Comparison of ENCODE assay signal across 8 cellular contexts in the genomic region with DNA sequence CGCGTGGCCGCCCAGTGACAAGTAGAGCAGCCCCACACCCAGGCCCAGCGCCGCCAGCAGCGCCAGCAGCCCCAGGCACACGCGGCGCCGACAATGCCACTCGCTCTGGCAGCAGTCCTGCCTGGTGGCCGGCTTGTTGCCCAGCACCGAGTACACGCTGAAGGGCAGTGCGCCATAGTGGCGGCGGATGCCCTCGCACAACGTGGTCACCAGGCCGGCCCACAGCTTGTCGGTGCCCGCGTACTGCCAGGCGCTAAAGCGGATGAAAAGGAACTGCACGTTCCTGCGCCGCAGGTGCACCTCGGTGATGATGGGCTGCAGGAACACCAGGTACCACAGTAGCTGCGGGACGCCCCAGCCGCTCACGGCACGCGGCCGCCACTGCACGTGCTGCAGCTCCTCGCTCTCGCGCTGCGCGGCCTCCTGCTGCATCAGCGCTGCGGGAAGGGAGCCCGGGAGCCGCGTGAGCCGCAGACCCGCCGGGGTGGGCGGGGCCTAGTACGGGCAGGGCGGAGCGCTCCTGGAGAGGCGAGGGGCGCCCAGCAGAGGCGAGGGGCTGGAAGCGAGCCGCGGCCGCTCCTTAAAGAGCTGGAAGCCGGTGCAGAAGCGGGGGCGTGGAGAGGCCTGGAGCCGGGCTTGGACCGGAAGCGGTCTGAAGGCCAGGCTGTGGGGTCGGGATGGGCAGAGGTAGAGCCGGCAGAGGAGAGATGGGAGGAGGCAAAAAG. TPM values are rescaled to one million over a fixed set of nuclear protein-coding genes. Genes with fewer than 3 reads are reported as not detected.
DNase-seq lines count a peak whose midpoint lies in the region; ATAC-seq and TF ChIP-seq lines count a peak whose summit lies in the region.
"Had no signal": no experiment of that assay in that cellular context is flagged by ENCODE, and none has a peak within 500 bp of the region (broad histone marks: within the 10 kb centered on the region; RNA-seq: fewer than 3 reads in every experiment).

No MANE protein-coding gene starts in this region.

- H3K4me1 Mint-ChIP-seq in activated CD8-positive, alpha-beta T cell treated with anti-CD3 and anti-CD28 coated beads for 36 hours (ENCODE audit: low read depth): peaks cover 25% of the 10 kb centered on the region

- peak overlapping the region; percentile 38 to 43 for H3K4me3 ChIP-seq in muscle layer of colon (ENCODE audit: low read depth in 1 of 2, low read length in 2 of 2)

- CTCF ChIA-PET in activated CD8-positive, alpha-beta T cell treated with anti-CD3 and anti-CD28 coated beads for 36 hours (lab: Charles Lee): interaction anchor here (0.7 to 2.6 kb wide), 4 partner anchors 11 to 30 kb away, joined by 3 to 6 read pairs (median 3); no protein-coding TSS in a partner anchor

- H3K27me3 ChIP-seq in muscle layer of colon (ENCODE audit: control insufficient read depth in 1 of 2, insufficient read depth in 2 of 2, low read length in 2 of 2): peaks cover 25 to 60% of the 10 kb centered on the region in 2 donors

- TF ChIP-seq CTCF in activated CD8-positive, alpha-beta T cell treated with anti-CD3 and anti-CD28 coated beads for 36 hours (IDR thresholded peaks at IDR 0.05): no peak

- peaks cover 2% of the 10 kb centered on the region for H3K9me3 Mint-ChIP-seq in activated CD8-positive, alpha-beta T cell treated with anti-CD3 and anti-CD28 coated beads for 36 hours

- peaks cover 7% of the 10 kb centered on the region for H3K36me3 Mint-ChIP-seq in activated CD8-positive, alpha-beta T cell treated with anti-CD3 and anti-CD28 coated beads for 36 hours (ENCODE audit: low read depth)

- ATAC-seq in activated CD8-positive, alpha-beta T cell treated with anti-CD3 and anti-CD28 coated beads for 36 hours: peak; percentile 17
- no peak for ATAC-seq in GM21786 (IDR thresholded peaks at IDR 0.05; ENCODE audit: unreplicated experiment)

- H3K9ac ChIP-seq in muscle layer of colon (ENCODE audit: low read length): no peak overlapping the region

- no peak for TF ChIP-seq POLR2A in erythroblast (IDR thresholded peaks at IDR 0.05; ENCODE audit: low read length)

- H3K27ac ChIP-seq in muscle layer of colon (ENCODE audit: low read depth, low read length) (no peak overlapping the region), temporal lobe (ENCODE audit: low read depth, low read length) (peak overlapping the region; percentile 5)
- H3K27ac ChIP-seq: SJSA1 had no signal

- POLR2A ChIA-PET in activated CD8-positive, alpha-beta T cell treated with anti-CD3 and anti-CD28 coated beads for 36 hours (lab: Charles Lee): interaction anchor here (0.7 to 1.5 kb wide), 5 partner anchors 11 to 364 kb away, joined by 3 to 5 read pairs (median 5); partner anchors contain the start of gene BLOC1S3

- no peaks in the 10 kb centered on the region for H3K9me3 ChIP-seq in muscle layer of colon (ENCODE audit: low read length)

- peaks cover 12% of the 10 kb centered on the region for H3K4me1 ChIP-seq in muscle layer of colon (ENCODE audit: insufficient read depth, low read length)

- peaks cover 27% of the 10 kb centered on the region for H3K27me3 Mint-ChIP-seq in activated CD8-positive, alpha-beta T cell treated with anti-CD3 and anti-CD28 coated beads for 36 hours

- DNase-seq in HK-2 (ENCODE audit: unreplicated experiment) (peak; percentile 73), erythroblast (lab: John Stamatoyannopoulos, UW) (peak; percentile 45 to 50), T1000 (lab: John Stamatoyannopoulos, UW) (no peak)
- DNase-seq in activated CD8-positive, alpha-beta T cell treated with anti-CD3 and anti-CD28 coated beads for 36 hours: peak; percentile 39

- no peak overlapping the region for H3K27ac Mint-ChIP-seq in activated CD8-positive, alpha-beta T cell treated with anti-CD3 and anti-CD28 coated beads for 36 hours

- no peak overlapping the region for H3K4me3 Mint-ChIP-seq in activated CD8-positive, alpha-beta T cell treated with anti-CD3 and anti-CD28 coated beads for 36 hours

- intact Hi-C loops in activated CD8-positive, alpha-beta T cell treated with anti-CD3 and anti-CD28 coated beads for 36 hours (cut with micrococcal nuclease): no loop called here

- no peaks in the 10 kb centered on the region for H3K36me3 ChIP-seq in muscle layer of colon (ENCODE audit: insufficient read depth, low read length)
- H3K36me3 ChIP-seq: SJSA1 had no signal

RNA-seq across cellular contexts. Expression of gene NKPD1, which starts 7.3 kb away (rescaled TPM):
- total RNA-seq in activated CD8-positive, alpha-beta T cell treated with anti-CD3 and anti-CD28 coated beads for 36 hours: under 1 TPM; 0.07 to 0.16 TPM
- 0.49 TPM for total RNA-seq in temporal lobe
- total RNA-seq: SJSA1 had no signal

RNA-seq across cellular contexts. Expression of gene TRAPPC6A, which starts 24.5 kb away (rescaled TPM):
- 10 to 100 TPM; 27.3 to 28.8 TPM for total RNA-seq in activated CD8-positive, alpha-beta T cell treated with anti-CD3 and anti-CD28 coated beads for 36 hours
- 2.7 TPM for total RNA-seq in temporal lobe

RNA-seq across cellular contexts. Expression of gene BLOC1S3, which starts 25.1 kb away (rescaled TPM):
- total RNA-seq in activated CD8-positive, alpha-beta T cell treated with anti-CD3 and anti-CD28 coated beads for 36 hours: 10 to 100 TPM in 1 of 2 experiments, 1 to 10 TPM in 1; 8.9 to 10.8 TPM
- total RNA-seq in temporal lobe: 3.4 TPM
